ENCODE assay signal across 21 cellular contexts in genomic region chr18:62407660-62408059, GRCh38.
DNase-seq lines count a peak whose midpoint lies in the region; ATAC-seq lines count a peak whose summit lies in the region.
"Had no signal": no experiment of that assay in that cellular context is flagged by ENCODE, and none has a peak within 500 bp of the region (broad histone marks: within the 10 kb centered on the region; RNA-seq: fewer than 3 reads in every experiment).

No MANE protein-coding gene starts in this region.

- H3K27ac Mint-ChIP-seq in T-helper 2 cell treated with Interferon-gamma antibody and Interleukin-4, amounts not matched to agents 5 μg/mL and 100 μg/mL, for 36 hours, result peak overlapping the region; percentile 75
- H3K27ac Mint-ChIP-seq in activated T-helper 1 cell treated with anti-CD3 and anti-CD28 coated beads, Interleukin-12 subunit alpha, Interleukin-12 subunit beta, Interleukin-2, Interleukin-4 antibody, amounts not matched to agents 30 ng/mL and 10 ng/mL and 1 ng/mL, durations not matched to agents 14 hours and 24 hours and 36 hours, result peak overlapping the region; percentile 27
- peak overlapping the region in 1 of 2 donors; percentile 37 for H3K27ac Mint-ChIP-seq in natural killer cell treated with Interleukin-12 subunit alpha and Interleukin-12 subunit beta and Interleukin-15 and Interleukin-18, amount 100 ng/mL, for 72 hours
- H3K27ac Mint-ChIP-seq: CD4-positive, alpha-beta T cell; H9; HFFc6 had no signal

- ATAC-seq in natural killer cell treated with Interleukin-12 subunit alpha and Interleukin-12 subunit beta and Interleukin-15 and Interleukin-18, amount 100 ng/mL, for 72 hours, result peak; percentile 38 to 67
- ATAC-seq in GM21717 (IDR thresholded peaks at IDR 0.05; ENCODE audit: unreplicated experiment) (no peak), GM21529 (IDR thresholded peaks at IDR 0.05; ENCODE audit: unreplicated experiment) (no peak)

- peak overlapping the region; percentile 7 for H3K4me3 Mint-ChIP-seq in T-helper 2 cell treated with Interferon-gamma antibody and Interleukin-4, amounts not matched to agents 5 μg/mL and 100 μg/mL, for 36 hours
- no peak overlapping the region for H3K4me3 Mint-ChIP-seq in activated T-helper 1 cell treated with anti-CD3 and anti-CD28 coated beads, Interleukin-12 subunit alpha, Interleukin-12 subunit beta, Interleukin-2, Interleukin-4 antibody, amounts not matched to agents 30 ng/mL and 10 ng/mL and 1 ng/mL, durations not matched to agents 14 hours and 24 hours and 36 hours
- no peak overlapping the region for H3K4me3 Mint-ChIP-seq in natural killer cell treated with Interleukin-12 subunit alpha and Interleukin-12 subunit beta and Interleukin-15 and Interleukin-18, amount 100 ng/mL, for 72 hours
- H3K4me3 Mint-ChIP-seq: CD4-positive, alpha-beta T cell; H9; HFFc6 had no signal

- peak; percentile 42 for DNase-seq in activated CD8-positive, alpha-beta memory T cell treated with anti-CD3 and anti-CD28 coated beads for 24 hours
- no peak for DNase-seq in activated CD8-positive, alpha-beta memory T cell treated with anti-CD3 and anti-CD28 coated beads, Interleukin-2, amount 50 U/mL, for 4 hours
- peak; percentile 24 for DNase-seq in T-helper 2 cell treated with Interferon-gamma antibody and Interleukin-4, amounts not matched to agents 5 μg/mL and 100 μg/mL, for 36 hours (ENCODE audit: low spot score)
- peak; percentile 6 for DNase-seq in activated T-helper 1 cell treated with anti-CD3 and anti-CD28 coated beads, Interleukin-12 subunit alpha, Interleukin-12 subunit beta, Interleukin-2, Interleukin-4 antibody, amounts not matched to agents 30 ng/mL and 10 ng/mL and 1 ng/mL, durations not matched to agents 14 hours and 24 hours and 36 hours (ENCODE audit: low spot score)
- peak; percentile 54 for DNase-seq in natural killer cell treated with Interleukin-12 subunit alpha and Interleukin-12 subunit beta and Interleukin-15 and Interleukin-18, amount 100 ng/mL, for 72 hours (ENCODE audit: low spot score)
- DNase-seq: CD4-positive, alpha-beta T cell; COR-L47; DMS 273 treated with DMSO at 0.1 percent for 48 hours; DMS79 treated with DMSO at 0.1 percent for 48 hours; GM23248; H9; HFFc6; MG63; NCI-H1417; NCI-H1694 treated with DMSO at 0.1 percent for 48 hours; NCI-H2081 treated with DMSO at 0.1 percent for 48 hours; NCI-H446; NCI-H526; Peyer's patch had no signal

- intact Hi-C loops in activated T-helper 1 cell treated with anti-CD3 and anti-CD28 coated beads, Interleukin-12 subunit alpha, Interleukin-12 subunit beta, Interleukin-2, Interleukin-4 antibody, amounts not matched to agents 30 ng/mL and 10 ng/mL and 1 ng/mL, durations not matched to agents 14 hours and 24 hours and 36 hours (cut with micrococcal nuclease), result no loop called here

- H3K36me3 Mint-ChIP-seq in T-helper 2 cell treated with Interferon-gamma antibody and Interleukin-4, amounts not matched to agents 5 μg/mL and 100 μg/mL, for 36 hours (ENCODE audit: low read depth), result peaks cover 17% of the 10 kb centered on the region
- H3K36me3 Mint-ChIP-seq in activated T-helper 1 cell treated with anti-CD3 and anti-CD28 coated beads, Interleukin-12 subunit alpha, Interleukin-12 subunit beta, Interleukin-2, Interleukin-4 antibody, amounts not matched to agents 30 ng/mL and 10 ng/mL and 1 ng/mL, durations not matched to agents 14 hours and 24 hours and 36 hours (ENCODE audit: low read depth), result peaks cover 5% of the 10 kb centered on the region
- H3K36me3 Mint-ChIP-seq in natural killer cell treated with Interleukin-12 subunit alpha and Interleukin-12 subunit beta and Interleukin-15 and Interleukin-18, amount 100 ng/mL, for 72 hours, result no peaks in the 10 kb centered on the region

- peaks cover 17% of the 10 kb centered on the region for H3K4me1 Mint-ChIP-seq in T-helper 2 cell treated with Interferon-gamma antibody and Interleukin-4, amounts not matched to agents 5 μg/mL and 100 μg/mL, for 36 hours (ENCODE audit: low read depth)
- peaks cover 11% of the 10 kb centered on the region for H3K4me1 Mint-ChIP-seq in activated T-helper 1 cell treated with anti-CD3 and anti-CD28 coated beads, Interleukin-12 subunit alpha, Interleukin-12 subunit beta, Interleukin-2, Interleukin-4 antibody, amounts not matched to agents 30 ng/mL and 10 ng/mL and 1 ng/mL, durations not matched to agents 14 hours and 24 hours and 36 hours (ENCODE audit: low read depth)
- H3K4me1 Mint-ChIP-seq in natural killer cell treated with Interleukin-12 subunit alpha and Interleukin-12 subunit beta and Interleukin-15 and Interleukin-18, amount 100 ng/mL, for 72 hours (ENCODE audit: low read depth in 2 of 2), result peaks cover 0 to 7% of the 10 kb centered on the region in 2 donors
- H3K4me1 Mint-ChIP-seq: H9 had no signal

- H3K27me3 Mint-ChIP-seq in T-helper 2 cell treated with Interferon-gamma antibody and Interleukin-4, amounts not matched to agents 5 μg/mL and 100 μg/mL, for 36 hours (ENCODE audit: low read depth), result no peaks in the 10 kb centered on the region
- no peaks in the 10 kb centered on the region for H3K27me3 Mint-ChIP-seq in activated T-helper 1 cell treated with anti-CD3 and anti-CD28 coated beads, Interleukin-12 subunit alpha, Interleukin-12 subunit beta, Interleukin-2, Interleukin-4 antibody, amounts not matched to agents 30 ng/mL and 10 ng/mL and 1 ng/mL, durations not matched to agents 14 hours and 24 hours and 36 hours (ENCODE audit: insufficient read depth)
- H3K27me3 Mint-ChIP-seq in natural killer cell treated with Interleukin-12 subunit alpha and Interleukin-12 subunit beta and Interleukin-15 and Interleukin-18, amount 100 ng/mL, for 72 hours, result peaks cover under 1 to 3% of the 10 kb centered on the region in 2 donors
- H3K27me3 Mint-ChIP-seq: CD4-positive, alpha-beta T cell had no signal

- H3K9me3 Mint-ChIP-seq in T-helper 2 cell treated with Interferon-gamma antibody and Interleukin-4, amounts not matched to agents 5 μg/mL and 100 μg/mL, for 36 hours, result peaks cover 16% of the 10 kb centered on the region
- peaks cover 26% of the 10 kb centered on the region for H3K9me3 Mint-ChIP-seq in activated T-helper 1 cell treated with anti-CD3 and anti-CD28 coated beads, Interleukin-12 subunit alpha, Interleukin-12 subunit beta, Interleukin-2, Interleukin-4 antibody, amounts not matched to agents 30 ng/mL and 10 ng/mL and 1 ng/mL, durations not matched to agents 14 hours and 24 hours and 36 hours
- no peaks in the 10 kb centered on the region for H3K9me3 Mint-ChIP-seq in natural killer cell treated with Interleukin-12 subunit alpha and Interleukin-12 subunit beta and Interleukin-15 and Interleukin-18, amount 100 ng/mL, for 72 hours
- H3K9me3 Mint-ChIP-seq: CD4-positive, alpha-beta T cell had no signal

Comparison
In these comparisons a context has a peak if more than half of its experiments do, and no peak if none do; other contexts are left out.
1. ATAC-seq: peak in natural killer cell treated with Interleukin-12 subunit alpha and Interleukin-12 subunit beta and Interleukin-15 and Interleukin-18, amount 100 ng/mL, for 72 hours (2 of 2); none in GM21717 (single experiment) and GM21529 (single experiment).